Comparison of ENCODE assay signal across 17 cellular contexts in genomic region chr4:109079731-109080130, GRCh38.
A peak's percentile ranks its signal among the peaks of the same experiment; 100 is the strongest.
DNase-seq lines count a peak whose midpoint lies in the region; ATAC-seq and TF ChIP-seq lines count a peak whose summit lies in the region.
"Had no signal": no experiment of that assay in that cellular context is flagged by ENCODE, and none has a peak within 500 bp of the region (broad histone marks: within the 10 kb centered on the region; RNA-seq: fewer than 3 reads in every experiment).

No MANE protein-coding gene starts in this region.

- H3K9me2 ChIP-seq in PC-3 (replicated peaks; ENCODE audit: low read length), result no peaks in the 10 kb centered on the region

- H3K27me3 ChIP-seq in PC-3 (ENCODE audit: low read length) (peaks cover 11% of the 10 kb centered on the region), fibroblast of lung (ENCODE audit: control insufficient read depth, insufficient read depth, low read length) (no peaks in the 10 kb centered on the region), lower lobe of right lung (ENCODE audit: low read depth) (no peaks in the 10 kb centered on the region)

- no peak for DNase-seq in activated naive CD8-positive, alpha-beta T cell treated with anti-CD3 and anti-CD28 coated beads, Interleukin-2, amount 50 U/mL, for 24 hours
- no peak for DNase-seq in activated naive CD8-positive, alpha-beta T cell treated with anti-CD3 and anti-CD28 coated beads for 36 hours
- peak; percentile 4 for DNase-seq in PC-3
- peak in 1 of 2 donors; percentile 81 for DNase-seq in fibroblast of lung (ENCODE audit: low read depth in 2 of 2)
- DNase-seq in type B pancreatic cell (ENCODE audit: extremely low spot score, unreplicated experiment), result no peak
- DNase-seq in lower lobe of right lung, result no peak
- DNase-seq in NCI-H1092 treated with DMSO at 0.1 percent for 48 hours (lab: John Stamatoyannopoulos, UW), result no peak
- no peak for DNase-seq in SKM-1 (lab: John Stamatoyannopoulos, UW; ENCODE audit: unreplicated experiment)
- DNase-seq: AML-193; NCI-H2171; psoas muscle; stimulated activated CD4-positive, alpha-beta T cell treated with anti-CD3 and anti-CD28 coated beads, Interleukin-4, amount 100 ng/mL, for 1 hour; T-helper 9 cell had no signal

- no peak overlapping the region for H3K4me3 Mint-ChIP-seq in activated naive CD8-positive, alpha-beta T cell treated with anti-CD3 and anti-CD28 coated beads, Interleukin-2, amount 50 U/mL, for 24 hours
- no peak overlapping the region for H3K4me3 Mint-ChIP-seq in activated naive CD8-positive, alpha-beta T cell treated with anti-CD3 and anti-CD28 coated beads for 36 hours
- H3K4me3 Mint-ChIP-seq in type B pancreatic cell, result no peak overlapping the region
- H3K4me3 Mint-ChIP-seq: activated naive CD4-positive, alpha-beta T cell treated with anti-CD3 and anti-CD28 coated beads, Interleukin-2, amount 50 U/mL, for 24 hours; stimulated activated memory B cell treated with anti-CD40 and anti-IgM and Interleukin-4, amounts not matched to agents 10 μg/mL and 1 μg/mL and 100 μg/mL, for 72 hours had no signal

- H3K36me3 ChIP-seq in PC-3 (ENCODE audit: low read depth, low read length), result no peaks in the 10 kb centered on the region
- no peaks in the 10 kb centered on the region for H3K36me3 ChIP-seq in fibroblast of lung (ENCODE audit: control insufficient read depth, insufficient read depth, low read length)
- no peaks in the 10 kb centered on the region for H3K36me3 ChIP-seq in lower lobe of right lung

- H3K27me3 Mint-ChIP-seq in activated naive CD8-positive, alpha-beta T cell treated with anti-CD3 and anti-CD28 coated beads, Interleukin-2, amount 50 U/mL, for 24 hours, result peaks cover 4% of the 10 kb centered on the region
- peaks cover 8% of the 10 kb centered on the region for H3K27me3 Mint-ChIP-seq in activated naive CD8-positive, alpha-beta T cell treated with anti-CD3 and anti-CD28 coated beads for 36 hours
- peaks cover 3% of the 10 kb centered on the region for H3K27me3 Mint-ChIP-seq in type B pancreatic cell
- H3K27me3 Mint-ChIP-seq: activated naive CD4-positive, alpha-beta T cell treated with anti-CD3 and anti-CD28 coated beads, Interleukin-2, amount 50 U/mL, for 24 hours; stimulated activated memory B cell treated with anti-CD40 and anti-IgM and Interleukin-4, amounts not matched to agents 10 μg/mL and 1 μg/mL and 100 μg/mL, for 72 hours had no signal

- no peak overlapping the region for H3K4me2 ChIP-seq in PC-3 (ENCODE audit: low read length)
- peak overlapping the region; percentile 2 for H3K4me2 ChIP-seq in fibroblast of lung (ENCODE audit: extremely low read depth, insufficient read depth, low read length)

- H3K36me3 Mint-ChIP-seq in activated naive CD8-positive, alpha-beta T cell treated with anti-CD3 and anti-CD28 coated beads, Interleukin-2, amount 50 U/mL, for 24 hours (ENCODE audit: low read depth), result no peaks in the 10 kb centered on the region
- H3K36me3 Mint-ChIP-seq in activated naive CD8-positive, alpha-beta T cell treated with anti-CD3 and anti-CD28 coated beads for 36 hours, result no peaks in the 10 kb centered on the region
- H3K36me3 Mint-ChIP-seq in type B pancreatic cell, result no peaks in the 10 kb centered on the region
- H3K36me3 Mint-ChIP-seq: activated naive CD4-positive, alpha-beta T cell treated with anti-CD3 and anti-CD28 coated beads, Interleukin-2, amount 50 U/mL, for 24 hours; stimulated activated memory B cell treated with anti-CD40 and anti-IgM and Interleukin-4, amounts not matched to agents 10 μg/mL and 1 μg/mL and 100 μg/mL, for 72 hours had no signal

- BruUV-seq in PC-3 (replicated peaks; lab: Mats Ljungman, UMichigan), result no TSS peak

- no peak overlapping the region for H3K9ac ChIP-seq in PC-3 (ENCODE audit: low read length)
- no peak overlapping the region for H3K9ac ChIP-seq in fibroblast of lung (ENCODE audit: insufficient read depth, low read length)

- TF ChIP-seq CTCF in PC-3 (conservative IDR thresholded peaks at IDR 0.05; ENCODE audit: low read depth, low read length), result no peak
- no peak for TF ChIP-seq CTCF in fibroblast of lung (conservative IDR thresholded peaks at IDR 0.05 in 1 of 2, IDR thresholded peaks at IDR 0.05 in 1 of 2; ENCODE audit: low read depth in 1 of 2, low read length in 2 of 2)
- TF ChIP-seq CTCF in type B pancreatic cell (conservative IDR thresholded peaks at IDR 0.05), result peak; percentile 27
- no peak for TF ChIP-seq CTCF in lower lobe of right lung (IDR thresholded peaks at IDR 0.05)

- no peaks in the 10 kb centered on the region for H3K9me3 ChIP-seq in PC-3 (ENCODE audit: low read length)
- no peaks in the 10 kb centered on the region for H3K9me3 ChIP-seq in fibroblast of lung (ENCODE audit: control insufficient read depth, insufficient read depth, low read depth, low read length)
- no peaks in the 10 kb centered on the region for H3K9me3 ChIP-seq in lower lobe of right lung
- H3K9me3 ChIP-seq: psoas muscle had no signal

- H3K4me1 ChIP-seq in PC-3 (ENCODE audit: insufficient read depth, low read length) (no peaks in the 10 kb centered on the region), fibroblast of lung (ENCODE audit: control insufficient read depth, extremely low read depth, insufficient read depth, low read length) (peaks cover 6% of the 10 kb centered on the region), lower lobe of right lung (peaks cover 4% of the 10 kb centered on the region)
- H3K4me1 ChIP-seq: psoas muscle had no signal

- peaks cover 7% of the 10 kb centered on the region for H3K4me1 Mint-ChIP-seq in activated naive CD8-positive, alpha-beta T cell treated with anti-CD3 and anti-CD28 coated beads, Interleukin-2, amount 50 U/mL, for 24 hours
- peaks cover 9% of the 10 kb centered on the region for H3K4me1 Mint-ChIP-seq in activated naive CD8-positive, alpha-beta T cell treated with anti-CD3 and anti-CD28 coated beads for 36 hours
- peaks cover 24% of the 10 kb centered on the region for H3K4me1 Mint-ChIP-seq in type B pancreatic cell (ENCODE audit: unreplicated experiment)
- H3K4me1 Mint-ChIP-seq: stimulated activated memory B cell treated with anti-CD40 and anti-IgM and Interleukin-4, amounts not matched to agents 10 μg/mL and 1 μg/mL and 100 μg/mL, for 72 hours had no signal

- no peak overlapping the region for H3K27ac ChIP-seq in PC-3 (ENCODE audit: low read length)
- no peak overlapping the region for H3K27ac ChIP-seq in fibroblast of lung (ENCODE audit: insufficient read depth, low read length)
- H3K27ac ChIP-seq in lower lobe of right lung, result no peak overlapping the region
- H3K27ac ChIP-seq: psoas muscle had no signal

- no peak overlapping the region for H3K27ac Mint-ChIP-seq in activated naive CD8-positive, alpha-beta T cell treated with anti-CD3 and anti-CD28 coated beads, Interleukin-2, amount 50 U/mL, for 24 hours
- no peak overlapping the region for H3K27ac Mint-ChIP-seq in activated naive CD8-positive, alpha-beta T cell treated with anti-CD3 and anti-CD28 coated beads for 36 hours
- H3K27ac Mint-ChIP-seq in type B pancreatic cell, result no peak overlapping the region
- H3K27ac Mint-ChIP-seq: activated naive CD4-positive, alpha-beta T cell treated with anti-CD3 and anti-CD28 coated beads, Interleukin-2, amount 50 U/mL, for 24 hours; stimulated activated memory B cell treated with anti-CD40 and anti-IgM and Interleukin-4, amounts not matched to agents 10 μg/mL and 1 μg/mL and 100 μg/mL, for 72 hours had no signal

- POLR2A ChIA-PET in PC-3 (lab: Charles Lee; ENCODE audit: unreplicated experiment), result no interaction called here

- H3F3A ChIP-seq in PC-3 (ENCODE audit: low read length, unreplicated experiment), result no peaks in the 10 kb centered on the region

- H2AFZ ChIP-seq in PC-3 (ENCODE audit: low read length), result no peak overlapping the region
- no peak overlapping the region for H2AFZ ChIP-seq in fibroblast of lung (ENCODE audit: low read length)

- no peaks in the 10 kb centered on the region for H3K79me2 ChIP-seq in PC-3 (ENCODE audit: low read length)
- no peaks in the 10 kb centered on the region for H3K79me2 ChIP-seq in fibroblast of lung (ENCODE audit: control insufficient read depth, insufficient read depth, low read length)

- no peaks in the 10 kb centered on the region for H3K9me3 Mint-ChIP-seq in activated naive CD8-positive, alpha-beta T cell treated with anti-CD3 and anti-CD28 coated beads, Interleukin-2, amount 50 U/mL, for 24 hours
- no peaks in the 10 kb centered on the region for H3K9me3 Mint-ChIP-seq in activated naive CD8-positive, alpha-beta T cell treated with anti-CD3 and anti-CD28 coated beads for 36 hours
- H3K9me3 Mint-ChIP-seq in type B pancreatic cell, result no peaks in the 10 kb centered on the region
- H3K9me3 Mint-ChIP-seq: activated naive CD4-positive, alpha-beta T cell treated with anti-CD3 and anti-CD28 coated beads, Interleukin-2, amount 50 U/mL, for 24 hours; stimulated activated memory B cell treated with anti-CD40 and anti-IgM and Interleukin-4, amounts not matched to agents 10 μg/mL and 1 μg/mL and 100 μg/mL, for 72 hours had no signal

- H3K4me3 ChIP-seq in PC-3 (ENCODE audit: low read length), result no peak overlapping the region
- H3K4me3 ChIP-seq in fibroblast of lung (replicated peaks in 1 of 4; ENCODE audit: control extremely low read depth in 1 of 4, insufficient read depth in 1 of 4, low read depth in 3 of 4, low read length in 4 of 4), result no peak overlapping the region
- H3K4me3 ChIP-seq in lower lobe of right lung, result no peak overlapping the region
- H3K4me3 ChIP-seq: psoas muscle had no signal

- intact Hi-C loops in PC-3 (cut with micrococcal nuclease), result no loop called here
- intact Hi-C loops in lower lobe of right lung (cut with DNase I), result no loop called here

- ATAC-seq in activated naive CD8-positive, alpha-beta T cell treated with anti-CD3 and anti-CD28 coated beads, Interleukin-2, amount 50 U/mL, for 24 hours, result peak; percentile 40
- ATAC-seq in PC-3 (no peak), lower lobe of right lung (no peak)
- ATAC-seq: HCT116; Panc1; psoas muscle; stimulated activated memory B cell treated with anti-CD40 and anti-IgM and Interleukin-4, amounts not matched to agents 10 μg/mL and 1 μg/mL and 100 μg/mL, for 72 hours had no signal

- H4K20me1 ChIP-seq in PC-3 (ENCODE audit: low read length) (no peaks in the 10 kb centered on the region), fibroblast of lung (ENCODE audit: control insufficient read depth, extremely low read depth, insufficient read depth, low read length) (no peaks in the 10 kb centered on the region)

- CTCF ChIA-PET in PC-3 (lab: Charles Lee), result no interaction called here
